Comparison of ENCODE assay signal across 11 cellular contexts in genomic region chr17:17408236-17408794, GRCh38.
DNase-seq lines count a peak whose midpoint lies in the region; ATAC-seq and TF ChIP-seq lines count a peak whose summit lies in the region.
"Had no signal": no experiment of that assay in that cellular context is flagged by ENCODE, and none has a peak within 500 bp of the region (broad histone marks: within the 10 kb centered on the region; RNA-seq: fewer than 3 reads in every experiment).

No MANE protein-coding gene starts in this region.

- H2AFZ ChIP-seq in mammary epithelial cell (ENCODE audit: low read depth, low read length) = no peak overlapping the region

- H3K4me3 Mint-ChIP-seq in natural killer cell = no peak overlapping the region
- H3K4me3 Mint-ChIP-seq: activated B cell treated with CpG ODN at 0.5 μM for 24 hours; activated naive CD4-positive, alpha-beta T cell treated with anti-CD3 and anti-CD28 coated beads, Interleukin-2, amount 50 U/mL, for 24 hours had no signal

- no peaks in the 10 kb centered on the region for H3K36me3 Mint-ChIP-seq in natural killer cell
- H3K36me3 Mint-ChIP-seq: activated naive CD4-positive, alpha-beta T cell treated with anti-CD3 and anti-CD28 coated beads, Interleukin-2, amount 50 U/mL, for 24 hours had no signal

- H3K27me3 Mint-ChIP-seq in natural killer cell (ENCODE audit: low read depth in 2 of 2) = no peaks in the 10 kb centered on the region
- H3K27me3 Mint-ChIP-seq: activated naive CD4-positive, alpha-beta T cell treated with anti-CD3 and anti-CD28 coated beads, Interleukin-2, amount 50 U/mL, for 24 hours had no signal

- no peaks in the 10 kb centered on the region for H4K20me1 ChIP-seq in mammary epithelial cell (ENCODE audit: insufficient read depth, low read length)

- peak overlapping the region in 1 of 2 donors; percentile 12 for H3K27ac Mint-ChIP-seq in natural killer cell
- H3K27ac Mint-ChIP-seq: activated B cell treated with CpG ODN at 0.5 μM for 24 hours; activated naive CD4-positive, alpha-beta T cell treated with anti-CD3 and anti-CD28 coated beads, Interleukin-2, amount 50 U/mL, for 24 hours had no signal

- in situ Hi-C loops in mammary epithelial cell (cut with MboI; ENCODE audit: low sequenced_read_pairs in 2 of 2) = no loop called here
- in situ Hi-C loops in GM13977 (cut with MboI; ENCODE audit: low pct_unique_long_range_greater_than_20kb, low sequenced_read_pairs, unreplicated experiment) = no loop called here

- DNase-seq in EH (ENCODE audit: low read depth) (peak; percentile 22), MV-4-11 (lab: John Stamatoyannopoulos, UW) (peak; percentile 76), mammary epithelial cell (peak; percentile 72), natural killer cell (no peak), SW 1271 (lab: John Stamatoyannopoulos, UW) (no peak), GM13977 (ENCODE audit: low spot score) (no peak), islet precursor cell (no peak)
- DNase-seq: activated B cell treated with CpG ODN at 0.5 μM for 24 hours, Peyer's patch had no signal

- H3K9me3 ChIP-seq in mammary epithelial cell (replicated peaks; ENCODE audit: insufficient read depth, low read length) = no peaks in the 10 kb centered on the region
- H3K9me3 ChIP-seq: Peyer's patch had no signal

- H3K4me3 ChIP-seq in mammary epithelial cell (replicated peaks in 1 of 3; ENCODE audit: insufficient read depth in 1 of 3, low read depth in 2 of 3, low read length in 3 of 3) = no peak overlapping the region
- H3K4me3 ChIP-seq: Peyer's patch had no signal

- dilution Hi-C loops in mammary epithelial cell (cut with HindIII; ENCODE audit: low sequenced_read_pairs) = no loop called here

- no peak overlapping the region for H3K9ac ChIP-seq in mammary epithelial cell (ENCODE audit: insufficient read depth, low read length)

- no peaks in the 10 kb centered on the region for H3K9me3 Mint-ChIP-seq in natural killer cell
- H3K9me3 Mint-ChIP-seq: activated B cell treated with CpG ODN at 0.5 μM for 24 hours; activated naive CD4-positive, alpha-beta T cell treated with anti-CD3 and anti-CD28 coated beads, Interleukin-2, amount 50 U/mL, for 24 hours had no signal

- peaks cover 15% of the 10 kb centered on the region for H3K4me1 ChIP-seq in mammary epithelial cell (ENCODE audit: insufficient read depth, low read length)

- H3K27me3 ChIP-seq in mammary epithelial cell (ENCODE audit: insufficient read depth, low read length) = no peaks in the 10 kb centered on the region
- H3K27me3 ChIP-seq: Peyer's patch had no signal

- H3K4me2 ChIP-seq in mammary epithelial cell (ENCODE audit: insufficient read depth, low read depth, low read length) = no peak overlapping the region

- whole genome bisulfite sequencing in mammary epithelial cell (ENCODE audit: low coverage, missing lambda C conversion rate) = 64% methylated on average over 2 of the region's 2 CpGs

- ATAC-seq in natural killer cell = peak; percentile 47 to 68 (median 60)
- ATAC-seq in HG03565 (IDR thresholded peaks at IDR 0.05; ENCODE audit: unreplicated experiment) = no peak

- peaks cover 23 to 31% of the 10 kb centered on the region in 2 donors for H3K4me1 Mint-ChIP-seq in natural killer cell

- BruUV-seq in mammary epithelial cell (replicated peaks; lab: Mats Ljungman, UMichigan) = no TSS peak

- no peak overlapping the region for H3K27ac ChIP-seq in mammary epithelial cell (ENCODE audit: insufficient read depth, low read depth, low read length)
- H3K27ac ChIP-seq: Peyer's patch had no signal

- no peaks in the 10 kb centered on the region for H3K79me2 ChIP-seq in mammary epithelial cell (ENCODE audit: insufficient read depth, low read length)

- CTCF ChIA-PET in mammary epithelial cell (lab: Charles Lee; ENCODE audit: low non-redundant PET) = no interaction called here

- intact Hi-C loops in mammary epithelial cell (cut with micrococcal nuclease) (no loop called here), natural killer cell (cut with micrococcal nuclease) (no loop called here)

- H3K36me3 ChIP-seq in mammary epithelial cell (ENCODE audit: insufficient read depth, low read length) = no peaks in the 10 kb centered on the region
- H3K36me3 ChIP-seq: Peyer's patch had no signal

- TF ChIP-seq CTCF in mammary epithelial cell (conservative IDR thresholded peaks at IDR 0.05 in 1 of 2, IDR thresholded peaks at IDR 0.05 in 1 of 2; ENCODE audit: extremely low read depth in 1 of 2, insufficient read depth in 1 of 2, low read depth in 1 of 2, low read length in 2 of 2) (no peak), natural killer cell (IDR thresholded peaks at IDR 0.05) (no peak), GM13977 (IDR thresholded peaks at IDR 0.05; ENCODE audit: extremely low read depth, insufficient read depth, missing control alignments) (no peak)

Comparison
In these comparisons a context has a peak if more than half of its experiments do, and no peak if none do; other contexts are left out.
1. DNase-seq: peak in EH (single experiment), MV-4-11 (single experiment) and mammary epithelial cell (single experiment); none in natural killer cell (single experiment), SW 1271 (0 of 2), GM13977 (single experiment) and islet precursor cell (single experiment).